In genomic region chr1:196438324-196438723, GRCh38 we compare ENCODE assay signal across 1 cellular context.
TF ChIP-seq lines count a peak whose summit lies in the region.

No MANE protein-coding gene starts in this region.

TF ChIP-seq in K562, 482 proteins besides CTCF, POLR2A, EP300 and RAD21 (continued from another document):
- TF ChIP-seq RBM39 (optimal IDR thresholded peaks at IDR 0.05; ENCODE audit: low read depth, low read length) (no peak), ZFP36 (IDR thresholded peaks at IDR 0.05; ENCODE audit: low read depth, low read length, partially characterized antibody) (no peak), NCOR1 (IDR thresholded peaks at IDR 0.05) (peak; percentile 41), MIER1 (IDR thresholded peaks at IDR 0.05; ENCODE audit: low read depth) (no peak), DNMT1 (IDR thresholded peaks at IDR 0.05) (no peak), FIP1L1 (IDR thresholded peaks at IDR 0.05; ENCODE audit: low read depth, low read length, poor library complexity, severe bottlenecking) (no peak)
